ENCODE assay signal across 6 cellular contexts in the genomic region with DNA sequence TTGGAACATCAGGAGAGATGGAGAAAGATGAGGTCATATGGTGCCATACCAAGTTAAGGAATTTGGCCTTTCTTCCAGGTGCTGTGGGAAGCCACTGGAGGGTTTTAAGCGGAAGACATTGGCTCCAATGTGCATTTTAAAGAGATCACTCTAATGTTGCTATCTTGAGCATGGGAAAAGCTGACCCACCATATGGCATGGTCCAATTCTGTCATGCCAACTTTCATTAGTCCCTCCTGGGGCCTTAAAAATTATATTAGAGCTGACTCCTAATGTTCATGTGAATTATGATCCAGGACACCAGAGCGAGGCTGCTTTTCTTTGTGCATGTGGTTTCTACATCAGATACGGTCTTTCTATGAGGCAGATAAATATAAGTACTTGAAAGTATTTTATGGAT.
"Had no signal": no experiment of that assay in that cellular context is flagged by ENCODE, and none has a peak within 500 bp of the region (broad histone marks: within the 10 kb centered on the region; RNA-seq: fewer than 3 reads in every experiment).

No MANE protein-coding gene starts in this region.

- H3K4me3 Mint-ChIP-seq: IgD-negative memory B cell had no signal

- H3K36me3 Mint-ChIP-seq: IgD-negative memory B cell had no signal

- H3K27me3 Mint-ChIP-seq: IgD-negative memory B cell had no signal

- H3K27ac Mint-ChIP-seq: IgD-negative memory B cell had no signal

- ATAC-seq: HepG2, K562 had no signal

- H3K4me1 Mint-ChIP-seq: IgD-negative memory B cell had no signal

- DNase-seq: IMR-90, KBM-7, KG1 had no signal
